ENCODE assay signal across 8 cellular contexts in genomic region chr4:114599231-114600065, GRCh38. TPM values are rescaled to one million over a fixed set of nuclear protein-coding genes. Genes with fewer than 3 reads are reported as not detected.
DNase-seq lines count a peak whose midpoint lies in the region; ATAC-seq and TF ChIP-seq lines count a peak whose summit lies in the region.

No MANE protein-coding gene starts in this region.

- H3K4me3 ChIP-seq in brain microvascular endothelial cell (ENCODE audit: low read depth, low read length), result peak overlapping the region; percentile 64
- H3K4me3 ChIP-seq in lower leg skin (ENCODE audit: low read depth, poor library complexity, severe bottlenecking), result peak overlapping the region; percentile 1
- H3K4me3 ChIP-seq in thymus (ENCODE audit: low read length), result peak overlapping the region; percentile 2

- peak overlapping the region; percentile 69 to 89 (median 73) for H3K27ac Mint-ChIP-seq in IgD-negative memory B cell

- H3K27ac ChIP-seq in brain microvascular endothelial cell (no peak overlapping the region), thymus (ENCODE audit: low read depth) (no peak overlapping the region)

- peaks cover 3% of the 10 kb centered on the region for H3K27me3 Mint-ChIP-seq in IgD-negative memory B cell

- H3K36me3 Mint-ChIP-seq in IgD-negative memory B cell, result no peaks in the 10 kb centered on the region

- no peak for TF ChIP-seq POLR2A in lower leg skin (IDR thresholded peaks at IDR 0.05)

- peak overlapping the region; percentile 93 to 98 (median 95) for H3K4me3 Mint-ChIP-seq in IgD-negative memory B cell

- peaks cover 3% of the 10 kb centered on the region for H3K4me1 ChIP-seq in thymus (ENCODE audit: control insufficient read depth, insufficient read depth, low read length)

- ATAC-seq in HG02970 (IDR thresholded peaks at IDR 0.05; ENCODE audit: low FRiP score, unreplicated experiment) (no peak), GM19351 (IDR thresholded peaks at IDR 0.05; ENCODE audit: unreplicated experiment) (no peak)

- no peaks in the 10 kb centered on the region for H3K36me3 ChIP-seq in brain microvascular endothelial cell (replicated peaks)
- H3K36me3 ChIP-seq in thymus (ENCODE audit: control insufficient read depth, insufficient read depth), result no peaks in the 10 kb centered on the region

- peaks cover 12 to 17% (median 13%) of the 10 kb centered on the region in 3 donors for H3K4me1 Mint-ChIP-seq in IgD-negative memory B cell

- peak; percentile 61 for DNase-seq in D341Med (ENCODE audit: low spot score)
- no peak for DNase-seq in brain microvascular endothelial cell
- peak in 1 of 2 donors; percentile 86 for DNase-seq in lower leg skin (ENCODE audit: low spot score in 2 of 2)
- no peak for DNase-seq in MV-4-11 (lab: John Stamatoyannopoulos, UW)

- no peak for TF ChIP-seq CTCF in brain microvascular endothelial cell (IDR thresholded peaks at IDR 0.05; ENCODE audit: low read depth, low read length, missing control alignments)
- TF ChIP-seq CTCF in lower leg skin (IDR thresholded peaks at IDR 0.05), result no peak

- intact Hi-C loops in lower leg skin (cut with DNase I; ENCODE audit: low total_unique reads), result no loop called here

- H3K9me3 Mint-ChIP-seq in IgD-negative memory B cell, result no peaks in the 10 kb centered on the region

- in situ Hi-C loops in brain microvascular endothelial cell (cut with HindIII; ENCODE audit: low pct_ligation_motif_present, low sequenced_read_pairs), result no loop called here

- H3K9me3 ChIP-seq in thymus (ENCODE audit: control insufficient read depth), result peaks cover 3% of the 10 kb centered on the region

- H3K27me3 ChIP-seq in brain microvascular endothelial cell (replicated peaks) (peaks cover 25% of the 10 kb centered on the region), thymus (ENCODE audit: control insufficient read depth, insufficient read depth) (peaks cover 22% of the 10 kb centered on the region)

- WGBS in lower leg skin, 2 donors, result 3% methylated on average over 50 of the region's 50 CpGs
- WGBS in thymus, result 4% methylated on average over 50 of the region's 50 CpGs

RNA-seq across cellular contexts. Expression of gene UGT8, which starts 0.8 kb away (rescaled TPM):
- polyA plus RNA-seq in IgD-negative memory B cell, result 6.1 TPM
- 1 to 10 TPM; 1.0 to 3.7 (median 2.2) TPM for total RNA-seq in lower leg skin
- 0.30 TPM for polyA plus RNA-seq in thymus

Comparison
In these comparisons a context has a peak if more than half of its experiments do, and no peak if none do; other contexts are left out.
1. H3K4me3 ChIP-seq: peak in every context shown above with its lines; median percentile 64 in brain microvascular endothelial cell; 2 in thymus; 1 in lower leg skin.